16 cellular contexts compared by ENCODE assay signal in genomic region chr14:74974364-74975058, GRCh38. TPM values are rescaled to one million over a fixed set of nuclear protein-coding genes. Genes with fewer than 3 reads are reported as not detected.
A peak's percentile ranks its signal among the peaks of the same experiment; 100 is the strongest.
DNase-seq lines count a peak whose midpoint lies in the region; ATAC-seq, FAIRE-seq and TF ChIP-seq lines count a peak whose summit lies in the region.
"Had no signal": no experiment of that assay in that cellular context is flagged by ENCODE, and none has a peak within 500 bp of the region (broad histone marks: within the 10 kb centered on the region; RNA-seq: fewer than 3 reads in every experiment).

No MANE protein-coding gene starts in this region.

- H3K4me1 ChIP-seq in endodermal cell (ENCODE audit: control insufficient read depth, insufficient read depth, low read length), result peaks cover 12% of the 10 kb centered on the region
- peaks cover 43% of the 10 kb centered on the region for H3K4me1 ChIP-seq in HepG2 (ENCODE audit: insufficient read depth, low read length)
- H3K4me1 ChIP-seq in suprapubic skin, result peaks cover 52% of the 10 kb centered on the region

- peak; percentile 43 for ATAC-seq in HepG2

- H3K79me2 ChIP-seq in HepG2 (ENCODE audit: insufficient read depth, low read length), result no peaks in the 10 kb centered on the region

- no peaks in the 10 kb centered on the region for H4K20me1 ChIP-seq in HepG2 (ENCODE audit: insufficient read depth, low read length)
- H4K20me1 ChIP-seq: BLaER1 treated with 17β-estradiol and CSF1 and Interleukin-3, amounts not matched to agents 10 nM and 100 nM had no signal

- peaks cover 2% of the 10 kb centered on the region for H3K27me3 Mint-ChIP-seq in endodermal cell (ENCODE audit: insufficient read depth)

- H3K27ac Mint-ChIP-seq in endodermal cell, result peak overlapping the region; percentile 12
- H3K27ac Mint-ChIP-seq: activated T-helper 2 cell treated with anti-CD3 and anti-CD28 coated beads, Interferon-gamma antibody, Interleukin-2, Interleukin-4, amounts not matched to agents 10 μg/mL and 5 μg/mL and 100 μg/mL, durations not matched to agents 14 hours and 24 hours and 36 hours had no signal

- H3K9me3 ChIP-seq in endodermal cell (ENCODE audit: control insufficient read depth, low read length), result no peaks in the 10 kb centered on the region
- no peaks in the 10 kb centered on the region for H3K9me3 ChIP-seq in HepG2 (ENCODE audit: low read length)
- no peaks in the 10 kb centered on the region for H3K9me3 ChIP-seq in suprapubic skin
- H3K9me3 ChIP-seq: BLaER1 treated with 17β-estradiol and CSF1 and Interleukin-3, amounts not matched to agents 10 nM and 100 nM; SJSA1 had no signal

- no peaks in the 10 kb centered on the region for H3K36me3 Mint-ChIP-seq in endodermal cell (ENCODE audit: low read depth)

- 51 to 84% methylated on average over 8 to 15 of the region's 15 CpGs for WGBS in endodermal cell (ENCODE audit: insufficient coverage in 1 of 2, insufficient read length in 1 of 2), 2 experiments
- 16% methylated on average over 9 of the region's 15 CpGs for WGBS in HepG2 (ENCODE audit: low lambda C conversion rate)
- 80% methylated on average over 14 of the region's 15 CpGs for WGBS in suprapubic skin

- H3K4me2 ChIP-seq in HepG2 (ENCODE audit: low read depth, low read length), result peak overlapping the region; percentile 70

- FAIRE-seq in HepG2 (lab: Jason Lieb, UNC), result no peak

- intact Hi-C loops in HepG2 (cut with micrococcal nuclease; ENCODE audit: unreplicated experiment), result no loop called here

- POLR2A ChIA-PET in HepG2 (lab: Yijun Ruan, JAX), result interaction anchor here (1.2 to 2.0 kb wide), 4 partner anchors 19 to 95 kb away, joined by 3 to 5 read pairs (median 4); partner anchors contain the start of genes EIF2B2, PGF and ZC2HC1C

- no TSS peak for BruUV-seq in HepG2 (replicated peaks; lab: Mats Ljungman, UMichigan)

- H3K27me3 ChIP-seq in endodermal cell (ENCODE audit: control insufficient read depth, insufficient read depth, low read length, poor library complexity, severe bottlenecking) (no peaks in the 10 kb centered on the region), HepG2 (ENCODE audit: control insufficient read depth in 1 of 2, insufficient read depth in 2 of 2, low read length in 2 of 2) (peaks cover 0 to 36% of the 10 kb centered on the region in 2 experiments; a peak in 3 of 5 replicates), suprapubic skin (no peaks in the 10 kb centered on the region)
- H3K27me3 ChIP-seq: BLaER1 treated with 17β-estradiol and CSF1 and Interleukin-3, amounts not matched to agents 10 nM and 100 nM; brain microvascular endothelial cell; SJSA1 had no signal

- H3K27ac ChIP-seq in endodermal cell (ENCODE audit: low read depth, low read length) (no peak overlapping the region), HepG2 (ENCODE audit: extremely low read length, insufficient read depth, low read length) (no peak overlapping the region), suprapubic skin (peak overlapping the region; percentile 14)
- H3K27ac ChIP-seq: brain microvascular endothelial cell, SJSA1 had no signal

- H3K36me3 ChIP-seq in endodermal cell (ENCODE audit: control insufficient read depth, insufficient read depth, low read length) (no peaks in the 10 kb centered on the region), HepG2 (replicated peaks in 1 of 2; ENCODE audit: control insufficient read depth in 1 of 2, insufficient read depth in 2 of 2, low read length in 2 of 2) (no peaks in the 10 kb centered on the region), suprapubic skin (no peaks in the 10 kb centered on the region)
- H3K36me3 ChIP-seq: BLaER1 treated with 17β-estradiol and CSF1 and Interleukin-3, amounts not matched to agents 10 nM and 100 nM; brain microvascular endothelial cell; SJSA1 had no signal

- TF ChIP-seq EP300 in HepG2 (IDR thresholded peaks at IDR 0.05; ENCODE audit: low read depth in 2 of 2, low read length in 2 of 2) (no peak), HepG2 (CRISPR knock-in tag; IDR thresholded peaks at IDR 0.05; ENCODE audit: borderline replicate concordance) (no peak), suprapubic skin (IDR thresholded peaks at IDR 0.05) (no peak)

- no peaks in the 10 kb centered on the region for H3K9me3 Mint-ChIP-seq in endodermal cell
- H3K9me3 Mint-ChIP-seq: activated T-helper 2 cell treated with anti-CD3 and anti-CD28 coated beads, Interferon-gamma antibody, Interleukin-2, Interleukin-4, amounts not matched to agents 10 μg/mL and 5 μg/mL and 100 μg/mL, durations not matched to agents 14 hours and 24 hours and 36 hours had no signal

- peak; percentile 43 for DNase-seq in activated effector memory CD4-positive, alpha-beta T cell treated with anti-CD3 and anti-CD28 coated beads, Interleukin-2, amount 50 U/mL, for 16 hours
- no peak for DNase-seq in activated effector memory CD4-positive, alpha-beta T cell treated with Interleukin-2 at 50 U/mL for 16 hours
- DNase-seq in endodermal cell (peak; percentile 75), HepG2 (ENCODE audit: low spot score) (no peak), suprapubic skin (ENCODE audit: low spot score in 2 of 2) (peak in 1 of 2 donors; percentile 45), SW480 (ENCODE audit: low spot score) (no peak), NCI-H510A treated with DMSO at 0.1 percent for 48 hours (lab: John Stamatoyannopoulos, UW) (no peak), NCI-H1092 (lab: John Stamatoyannopoulos, UW) (no peak)
- DNase-seq: 8988T, brain microvascular endothelial cell, DMS79 treated with DMSO at 0.1 percent for 48 hours, GOT3, NCI-H1092 treated with DMSO at 0.1 percent for 48 hours had no signal

- TF ChIP-seq RAD21 in HepG2 (CRISPR knock-in tag; IDR thresholded peaks at IDR 0.05), result no peak

- TF ChIP-seq POLR2A in HepG2 (IDR thresholded peaks at IDR 0.05; ENCODE audit: insufficient read depth in 1 of 2, low read depth in 2 of 2, low read length in 2 of 2) (no peak), suprapubic skin (IDR thresholded peaks at IDR 0.05) (no peak)

- no peak overlapping the region for H3K9ac ChIP-seq in endodermal cell (ENCODE audit: extremely low read depth, low read length, poor library complexity, severe bottlenecking)
- no peak overlapping the region for H3K9ac ChIP-seq in HepG2 (ENCODE audit: insufficient read depth, low read depth, low read length)

- no peak overlapping the region for H3K4me3 Mint-ChIP-seq in endodermal cell

- no peak for TF ChIP-seq CTCF in endodermal cell (conservative IDR thresholded peaks at IDR 0.05)
- TF ChIP-seq CTCF in HepG2 (CRISPR knock-in tag; IDR thresholded peaks at IDR 0.05), result no peak
- TF ChIP-seq CTCF in suprapubic skin (IDR thresholded peaks at IDR 0.05), result no peak

- no peak overlapping the region for H2AFZ ChIP-seq in HepG2 (ENCODE audit: low read length)

- H3K4me3 ChIP-seq in endodermal cell (ENCODE audit: low read length) (no peak overlapping the region), HepG2 (replicated peaks in 1 of 3; ENCODE audit: insufficient read depth in 1 of 3, low read depth in 2 of 3, low read length in 3 of 3) (peak overlapping the region in 1 of 3 experiments; percentile 15; a peak in 1 of 6 replicates), suprapubic skin (no peak overlapping the region)
- H3K4me3 ChIP-seq: BLaER1 treated with 17β-estradiol and CSF1 and Interleukin-3, amounts not matched to agents 10 nM and 100 nM; SJSA1 had no signal

- CTCF ChIA-PET in HepG2 (lab: Yijun Ruan, JAX; ENCODE audit: low intra/inter-chr PET ratio, low total read pairs), result no interaction called here

- in situ Hi-C loops in HepG2 (cut with HindIII; ENCODE audit: extremely low pct_ligation_motif_present, low pct_unique_long_range_greater_than_20kb), result no loop called here

- peaks cover 17% of the 10 kb centered on the region for H3K4me1 Mint-ChIP-seq in endodermal cell

RNA-seq across cellular contexts. Expression of gene PGF, which starts 19.1 kb away (rescaled TPM):
- total RNA-seq in endodermal cell (1 to 10 TPM; 5.0 to 7.6 TPM), HepG2 (2016; rRNA removed; fragmentation: Illumina TruSeq; extraction: Trizol) (20.3 and 27.5 TPM in 2 replicates), suprapubic skin (10 to 100 TPM in 1 of 4 donors, 1 to 10 TPM in 3; 3.5 to 10.5 (median 7.9) TPM)
- polyA plus RNA-seq in endodermal cell (2013, experiment 1 of 2), result 6.4 TPM
- 6.2 TPM for polyA plus RNA-seq in endodermal cell (2013, experiment 2 of 2)
- total RNA-seq in HepG2 (2016; cell fraction: cytosol; rRNA removed; fragmentation: Illumina TruSeq; extraction: Trizol; ENCODE audit: low read depth), result 13.0 and 16.2 TPM in 2 replicates
- total RNA-seq in HepG2 (2016; cell fraction: insoluble cytoplasmic fraction; rRNA removed; fragmentation: Illumina TruSeq; extraction: Trizol), result 17.4 and 28.0 TPM in 2 replicates
- 29.3 and 35.9 TPM in 2 replicates for total RNA-seq in HepG2 (2016; cell fraction: membrane; rRNA removed; fragmentation: Illumina TruSeq; extraction: Trizol)
- 17.6 and 20.1 TPM in 2 replicates for total RNA-seq in HepG2 (2016; cell fraction: nucleus; rRNA removed; fragmentation: Illumina TruSeq; extraction: Trizol)
- polyA plus RNA-seq in HepG2 (2011; rRNA removed), result 10.7 and 15.9 TPM in 2 replicates
- 10.4 and 12.8 TPM in 2 replicates for polyA plus RNA-seq in HepG2 (2011; cell fraction: cytosol; rRNA removed)
- polyA plus RNA-seq in HepG2 (2011; cell fraction: nucleus; rRNA removed), result 16.7 and 17.3 TPM in 2 replicates
- 12.1 and 22.6 TPM in 2 replicates for polyA plus RNA-seq in HepG2 (2012)
- 11.5 and 14.9 TPM in 2 replicates for polyA plus RNA-seq in HepG2 (2016; cell fraction: cytosol; fragmentation: Illumina TruSeq; extraction: Trizol; ENCODE audit: low read depth)
- 21.6 and 21.8 TPM in 2 replicates for polyA plus RNA-seq in HepG2 (2016; cell fraction: insoluble cytoplasmic fraction; fragmentation: Illumina TruSeq; extraction: Trizol; ENCODE audit: low read depth)
- polyA plus RNA-seq in HepG2 (2016; cell fraction: membrane; fragmentation: Illumina TruSeq; extraction: Trizol; ENCODE audit: low read depth), result 24.0 and 29.9 TPM in 2 replicates
- 31.6 and 33.1 TPM in 2 replicates for polyA plus RNA-seq in HepG2 (2016; cell fraction: nucleus; fragmentation: Illumina TruSeq; extraction: Trizol; ENCODE audit: insufficient read depth, low read depth)
- 0.12 and 15.6 TPM in 2 replicates for polyA minus RNA-seq in HepG2 (2011; rRNA and poly(A)+ RNA removed; ENCODE audit: low replicate concordance)
- polyA minus RNA-seq in HepG2 (2011; cell fraction: cytosol; rRNA and poly(A)+ RNA removed), result 9.2 and 10.9 TPM in 2 replicates
- polyA minus RNA-seq in HepG2 (2011; cell fraction: nucleus; rRNA and poly(A)+ RNA removed), result 12.9 and 21.1 TPM in 2 replicates

RNA-seq across cellular contexts. Expression of gene EIF2B2, which starts 28.2 kb away (rescaled TPM):
- total RNA-seq in endodermal cell, result 10 to 100 TPM; 35.0 to 41.6 TPM
- polyA plus RNA-seq in endodermal cell (2013, experiment 1 of 2), result 47.8 TPM
- polyA plus RNA-seq in endodermal cell (2013, experiment 2 of 2), result 43.8 TPM
- 54.4 and 80.9 TPM in 2 replicates for total RNA-seq in HepG2 (2016; rRNA removed; fragmentation: Illumina TruSeq; extraction: Trizol)
- 10.9 and 15.6 TPM in 2 replicates for total RNA-seq in HepG2 (2016; cell fraction: cytosol; rRNA removed; fragmentation: Illumina TruSeq; extraction: Trizol; ENCODE audit: low read depth)
- total RNA-seq in HepG2 (2016; cell fraction: insoluble cytoplasmic fraction; rRNA removed; fragmentation: Illumina TruSeq; extraction: Trizol), result 56.6 and 74.9 TPM in 2 replicates
- total RNA-seq in HepG2 (2016; cell fraction: membrane; rRNA removed; fragmentation: Illumina TruSeq; extraction: Trizol), result 18.1 and 24.3 TPM in 2 replicates
- total RNA-seq in HepG2 (2016; cell fraction: nucleus; rRNA removed; fragmentation: Illumina TruSeq; extraction: Trizol), result 26.5 and 26.8 TPM in 2 replicates
- 71.7 and 78.6 TPM in 2 replicates for polyA plus RNA-seq in HepG2 (2011; rRNA removed)
- polyA plus RNA-seq in HepG2 (2011; cell fraction: cytosol; rRNA removed), result 69.7 and 85.2 TPM in 2 replicates
- 27.5 and 29.1 TPM in 2 replicates for polyA plus RNA-seq in HepG2 (2011; cell fraction: nucleus; rRNA removed)
- polyA plus RNA-seq in HepG2 (2012), result 33.6 and 54.0 TPM in 2 replicates
- polyA plus RNA-seq in HepG2 (2016; cell fraction: cytosol; fragmentation: Illumina TruSeq; extraction: Trizol; ENCODE audit: low read depth), result 19.8 and 22.0 TPM in 2 replicates
- 91.0 and 97.2 TPM in 2 replicates for polyA plus RNA-seq in HepG2 (2016; cell fraction: insoluble cytoplasmic fraction; fragmentation: Illumina TruSeq; extraction: Trizol; ENCODE audit: low read depth)
- polyA plus RNA-seq in HepG2 (2016; cell fraction: membrane; fragmentation: Illumina TruSeq; extraction: Trizol; ENCODE audit: low read depth), result 22.9 and 23.0 TPM in 2 replicates
- polyA plus RNA-seq in HepG2 (2016; cell fraction: nucleus; fragmentation: Illumina TruSeq; extraction: Trizol; ENCODE audit: insufficient read depth, low read depth), result 37.9 and 39.1 TPM in 2 replicates
- 63.6 and 109 TPM in 2 replicates for polyA minus RNA-seq in HepG2 (2011; rRNA and poly(A)+ RNA removed; ENCODE audit: low replicate concordance)
- polyA minus RNA-seq in HepG2 (2011; cell fraction: cytosol; rRNA and poly(A)+ RNA removed), result 20.6 and 23.0 TPM in 2 replicates
- polyA minus RNA-seq in HepG2 (2011; cell fraction: nucleus; rRNA and poly(A)+ RNA removed), result 24.2 and 26.6 TPM in 2 replicates
- total RNA-seq in suprapubic skin, result 10 to 100 TPM; 28.9 to 46.2 (median 33.8) TPM

RNA-seq across cellular contexts. Expression of gene RPS6KL1, which starts 51.5 kb away (rescaled TPM):
- 10 to 100 TPM in 1 of 2 donors, 1 to 10 TPM in 1; 4.4 to 10.4 TPM for total RNA-seq in endodermal cell
- 9.9 TPM for polyA plus RNA-seq in endodermal cell (2013, experiment 1 of 2)
- polyA plus RNA-seq in endodermal cell (2013, experiment 2 of 2), result 8.9 TPM
- total RNA-seq in HepG2 (2016; rRNA removed; fragmentation: Illumina TruSeq; extraction: Trizol), result 8.1 and 11.5 TPM in 2 replicates
- total RNA-seq in HepG2 (2016; cell fraction: cytosol; rRNA removed; fragmentation: Illumina TruSeq; extraction: Trizol; ENCODE audit: low read depth), result 2.4 and 2.7 TPM in 2 replicates
- total RNA-seq in HepG2 (2016; cell fraction: insoluble cytoplasmic fraction; rRNA removed; fragmentation: Illumina TruSeq; extraction: Trizol), result 5.4 and 11.9 TPM in 2 replicates
- 6.9 and 7.9 TPM in 2 replicates for total RNA-seq in HepG2 (2016; cell fraction: membrane; rRNA removed; fragmentation: Illumina TruSeq; extraction: Trizol)
- 12.4 and 16.2 TPM in 2 replicates for total RNA-seq in HepG2 (2016; cell fraction: nucleus; rRNA removed; fragmentation: Illumina TruSeq; extraction: Trizol)
- polyA plus RNA-seq in HepG2 (2011; rRNA removed), result 6.5 and 10.3 TPM in 2 replicates
- polyA plus RNA-seq in HepG2 (2011; cell fraction: cytosol; rRNA removed), result 3.2 and 3.9 TPM in 2 replicates
- polyA plus RNA-seq in HepG2 (2011; cell fraction: nucleus; rRNA removed), result 23.6 and 25.1 TPM in 2 replicates
- 4.9 and 11.7 TPM in 2 replicates for polyA plus RNA-seq in HepG2 (2012)
- 1.2 and 1.7 TPM in 2 replicates for polyA plus RNA-seq in HepG2 (2016; cell fraction: cytosol; fragmentation: Illumina TruSeq; extraction: Trizol; ENCODE audit: low read depth)
- 3.7 and 6.7 TPM in 2 replicates for polyA plus RNA-seq in HepG2 (2016; cell fraction: insoluble cytoplasmic fraction; fragmentation: Illumina TruSeq; extraction: Trizol; ENCODE audit: low read depth)
- 2.9 and 4.2 TPM in 2 replicates for polyA plus RNA-seq in HepG2 (2016; cell fraction: membrane; fragmentation: Illumina TruSeq; extraction: Trizol; ENCODE audit: low read depth)
- 20.2 and 23.1 TPM in 2 replicates for polyA plus RNA-seq in HepG2 (2016; cell fraction: nucleus; fragmentation: Illumina TruSeq; extraction: Trizol; ENCODE audit: insufficient read depth, low read depth)
- 8.7 and 18.6 TPM in 2 replicates for polyA minus RNA-seq in HepG2 (2011; rRNA and poly(A)+ RNA removed; ENCODE audit: low replicate concordance)
- polyA minus RNA-seq in HepG2 (2011; cell fraction: cytosol; rRNA and poly(A)+ RNA removed), result 2.4 and 3.3 TPM in 2 replicates
- 12.1 and 17.3 TPM in 2 replicates for polyA minus RNA-seq in HepG2 (2011; cell fraction: nucleus; rRNA and poly(A)+ RNA removed)
- 1 to 10 TPM in 3 of 4 donors, under 1 TPM in 1; 0.86 to 7.5 (median 1.8) TPM for total RNA-seq in suprapubic skin
- total RNA-seq: SJSA1 had no signal

Comparison
In these comparisons a context has a peak if more than half of its experiments do, and no peak if none do; other contexts are left out.
1. DNase-seq: peak in activated effector memory CD4-positive, alpha-beta T cell treated with anti-CD3 and anti-CD28 coated beads, Interleukin-2, amount 50 U/mL, for 16 hours (single experiment) and endodermal cell (single experiment); none in activated effector memory CD4-positive, alpha-beta T cell treated with Interleukin-2 at 50 U/mL for 16 hours (single experiment), HepG2 (single experiment), SW480 (single experiment), NCI-H510A treated with DMSO at 0.1 percent for 48 hours (single experiment) and NCI-H1092 (single experiment).